Comparison of ENCODE assay signal across 8 cellular contexts in the genomic region with DNA sequence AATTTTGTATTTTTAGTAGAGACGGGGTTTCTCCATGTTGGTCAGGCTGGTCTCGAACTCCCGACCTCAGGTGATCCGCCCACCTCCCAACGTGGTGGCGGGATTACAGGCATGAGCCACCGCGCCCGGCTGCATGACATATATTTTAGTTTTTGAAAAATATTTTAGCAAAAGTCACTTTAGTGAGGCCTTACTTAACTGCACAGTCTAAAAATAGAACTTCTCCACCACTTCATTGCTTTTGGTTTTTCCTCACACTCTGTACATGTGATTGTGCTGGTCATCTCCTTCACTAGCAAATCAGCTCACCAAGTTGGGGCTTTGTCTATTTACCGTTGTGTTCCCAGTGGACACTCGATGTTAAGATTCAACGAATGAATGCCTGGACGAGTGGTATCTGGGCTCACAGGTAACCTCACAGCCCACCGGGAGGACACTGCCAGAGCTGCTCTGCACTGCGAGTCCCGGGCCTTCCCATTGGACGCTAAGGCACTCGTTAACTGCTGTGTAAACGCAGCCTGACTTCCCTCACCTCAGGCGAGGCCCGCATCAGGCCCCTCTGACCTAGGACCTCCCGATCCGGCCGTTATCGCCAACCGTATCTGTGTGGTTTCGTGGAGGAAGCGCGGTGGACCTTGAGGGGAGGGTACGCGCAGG. TPM values are rescaled to one million over a fixed set of nuclear protein-coding genes. Genes with fewer than 3 reads are reported as not detected.
A peak's percentile ranks its signal among the peaks of the same experiment; 100 is the strongest.
DNase-seq lines count a peak whose midpoint lies in the region; ATAC-seq lines count a peak whose summit lies in the region.

No MANE protein-coding gene starts in this region.

- CTCF ChIA-PET in activated CD4-positive, alpha-beta T cell treated with anti-CD3 and anti-CD28 coated beads for 36 hours (lab: Charles Lee), result interaction anchor here (0.8 to 3.6 kb wide), 8 partner anchors 10 to 47 kb away, joined by 3 to 20 read pairs (median 6); partner anchors contain the start of genes PGBD2, SH3BP5L, ZNF672 and ZNF692

- no peaks in the 10 kb centered on the region for H3K27me3 Mint-ChIP-seq in activated CD4-positive, alpha-beta T cell treated with anti-CD3 and anti-CD28 coated beads for 36 hours
- no peaks in the 10 kb centered on the region for H3K27me3 Mint-ChIP-seq in stimulated activated memory B cell treated with anti-CD40 and anti-IgM and Interleukin-4, amounts not matched to agents 10 μg/mL and 1 μg/mL and 100 μg/mL, for 72 hours

- peaks cover 5% of the 10 kb centered on the region for H3K36me3 Mint-ChIP-seq in activated CD4-positive, alpha-beta T cell treated with anti-CD3 and anti-CD28 coated beads for 36 hours (ENCODE audit: low read depth)
- H3K36me3 Mint-ChIP-seq in stimulated activated memory B cell treated with anti-CD40 and anti-IgM and Interleukin-4, amounts not matched to agents 10 μg/mL and 1 μg/mL and 100 μg/mL, for 72 hours, result no peaks in the 10 kb centered on the region

- no peaks in the 10 kb centered on the region for H3K9me3 Mint-ChIP-seq in activated CD4-positive, alpha-beta T cell treated with anti-CD3 and anti-CD28 coated beads for 36 hours (ENCODE audit: low read depth)
- H3K9me3 Mint-ChIP-seq in stimulated activated memory B cell treated with anti-CD40 and anti-IgM and Interleukin-4, amounts not matched to agents 10 μg/mL and 1 μg/mL and 100 μg/mL, for 72 hours, result no peaks in the 10 kb centered on the region

- peak overlapping the region; percentile 94 for H3K27ac Mint-ChIP-seq in activated CD4-positive, alpha-beta T cell treated with anti-CD3 and anti-CD28 coated beads for 36 hours
- H3K27ac Mint-ChIP-seq in stimulated activated memory B cell treated with anti-CD40 and anti-IgM and Interleukin-4, amounts not matched to agents 10 μg/mL and 1 μg/mL and 100 μg/mL, for 72 hours, result peak overlapping the region; percentile 89

- ATAC-seq in GM18868 (IDR thresholded peaks at IDR 0.05; ENCODE audit: unreplicated experiment) (peak; percentile 36), HG03095 (IDR thresholded peaks at IDR 0.05; ENCODE audit: unreplicated experiment) (peak; percentile 40)
- ATAC-seq in activated CD4-positive, alpha-beta T cell treated with anti-CD3 and anti-CD28 coated beads for 36 hours, result peak; percentile 65
- peak; percentile 58 for ATAC-seq in stimulated activated memory B cell treated with anti-CD40 and anti-IgM and Interleukin-4, amounts not matched to agents 10 μg/mL and 1 μg/mL and 100 μg/mL, for 72 hours

- DNase-seq in Ammon's horn (ENCODE audit: low spot score) (peak; percentile 63), NCI-H2107 treated with DMSO at 0.1 percent for 48 hours (lab: John Stamatoyannopoulos, UW; ENCODE audit: unreplicated experiment) (peak; percentile 32), lung microvascular endothelial cell (ENCODE audit: low read depth in 2 of 2) (peak; percentile 68 to 77)
- DNase-seq in activated CD4-positive, alpha-beta T cell treated with anti-CD3 and anti-CD28 coated beads for 36 hours, result peak; percentile 77
- DNase-seq in effector CD8-positive, alpha-beta T cell (lab: John Stamatoyannopoulos, UW), result peak; percentile 29

- intact Hi-C loops in activated CD4-positive, alpha-beta T cell treated with anti-CD3 and anti-CD28 coated beads for 36 hours (cut with DNase I, micrococcal nuclease), result loop anchor here (1.0 kb wide), 5 partner anchors 10 to 47 kb away; partner anchors contain the start of genes ZNF692 (in 2 of the 2) and ZNF672 (in 1 of the 2)

- H3K4me3 Mint-ChIP-seq in activated CD4-positive, alpha-beta T cell treated with anti-CD3 and anti-CD28 coated beads for 36 hours, result peak overlapping the region; percentile 87
- peak overlapping the region; percentile 98 for H3K4me3 Mint-ChIP-seq in stimulated activated memory B cell treated with anti-CD40 and anti-IgM and Interleukin-4, amounts not matched to agents 10 μg/mL and 1 μg/mL and 100 μg/mL, for 72 hours

- peaks cover 25% of the 10 kb centered on the region for H3K4me1 Mint-ChIP-seq in activated CD4-positive, alpha-beta T cell treated with anti-CD3 and anti-CD28 coated beads for 36 hours
- H3K4me1 Mint-ChIP-seq in stimulated activated memory B cell treated with anti-CD40 and anti-IgM and Interleukin-4, amounts not matched to agents 10 μg/mL and 1 μg/mL and 100 μg/mL, for 72 hours, result peaks cover 21% of the 10 kb centered on the region

- POLR2A ChIA-PET in activated CD4-positive, alpha-beta T cell treated with anti-CD3 and anti-CD28 coated beads for 36 hours (lab: Charles Lee), result interaction anchor here (0.8 to 1.7 kb wide), 4 partner anchors 9 to 46 kb away, joined by 3 to 7 read pairs (median 4); partner anchors contain the start of genes SH3BP5L and ZNF692

RNA-seq across cellular contexts. Expression of gene ZNF692, which starts 14.0 kb away (rescaled TPM):
- total RNA-seq in activated CD4-positive, alpha-beta T cell treated with anti-CD3 and anti-CD28 coated beads for 36 hours, result 10 to 100 TPM; 75.9 to 92.3 TPM
- total RNA-seq in lung microvascular endothelial cell, result 4.4 and 7.9 TPM in 2 replicates

RNA-seq across cellular contexts. Expression of gene PGBD2, which starts 33.2 kb away (rescaled TPM):
- 1 to 10 TPM; 2.3 to 2.9 TPM for total RNA-seq in activated CD4-positive, alpha-beta T cell treated with anti-CD3 and anti-CD28 coated beads for 36 hours
- 4.8 and 10.9 TPM in 2 replicates for total RNA-seq in lung microvascular endothelial cell

RNA-seq across cellular contexts. Expression of gene ZNF672, which starts 34.9 kb away (rescaled TPM):
- 10 to 100 TPM; 39.5 to 49.4 TPM for total RNA-seq in activated CD4-positive, alpha-beta T cell treated with anti-CD3 and anti-CD28 coated beads for 36 hours
- total RNA-seq in lung microvascular endothelial cell, result 12.0 and 16.7 TPM in 2 replicates

RNA-seq across cellular contexts. Expression of gene SH3BP5L, which starts 47.2 kb away (rescaled TPM):
- total RNA-seq in activated CD4-positive, alpha-beta T cell treated with anti-CD3 and anti-CD28 coated beads for 36 hours, result 10 to 100 TPM; 20.1 to 21.3 TPM
- total RNA-seq in lung microvascular endothelial cell, result 13.9 and 20.0 TPM in 2 replicates

Comparison
In these comparisons a context has a peak if more than half of its experiments do, and no peak if none do; other contexts are left out.
1. Peak in every context shown above with its lines: DNase-seq and ATAC-seq.